In genomic region chr1:23544444-23545389, GRCh38 we compare ENCODE assay signal across 8 cellular contexts. TPM values are rescaled to one million over a fixed set of nuclear protein-coding genes. Genes with fewer than 3 reads are reported as not detected.
DNase-seq lines count a peak whose midpoint lies in the region; ATAC-seq and TF ChIP-seq lines count a peak whose summit lies in the region.

No MANE protein-coding gene starts in this region.

- H3K4me2 ChIP-seq in OCI-LY3 (ENCODE audit: low read length) = no peak overlapping the region

- no peaks in the 10 kb centered on the region for H3K79me2 ChIP-seq in OCI-LY3 (ENCODE audit: low read length)

- POLR2A ChIA-PET in naive thymus-derived CD8-positive, alpha-beta T cell (lab: Charles Lee) = interaction anchor here (0.6 to 21.9 kb wide), 10 partner anchors 10 to 89 kb away, joined by 3 to 612 read pairs (median 6); partner anchors contain the start of gene ID3

- TF ChIP-seq EP300 in esophagus muscularis mucosa (IDR thresholded peaks at IDR 0.05) (no peak), suprapubic skin (IDR thresholded peaks at IDR 0.05) (no peak)

- TF ChIP-seq CTCF in OCI-LY3 (IDR thresholded peaks at IDR 0.05; ENCODE audit: low read depth, low read length) = peak; percentile 81
- peak; percentile 91 to 98 (median 93) for TF ChIP-seq CTCF in esophagus muscularis mucosa (IDR thresholded peaks at IDR 0.05)
- TF ChIP-seq CTCF in suprapubic skin (IDR thresholded peaks at IDR 0.05) = peak; percentile 86 to 99

- peak; percentile 62 for DNase-seq in CMK (ENCODE audit: low read depth)
- peak; percentile 60 for DNase-seq in activated T-cell treated with anti-CD3 and anti-CD28 coated beads for 48 hours (ENCODE audit: low read depth)
- no peak for DNase-seq in esophagus muscularis mucosa (ENCODE audit: extremely low spot score)
- peak in 9 of 10 donors; percentile 48 to 81 (median 64) for DNase-seq in naive thymus-derived CD8-positive, alpha-beta T cell
- peak in 1 of 2 donors; percentile 85 for DNase-seq in suprapubic skin (ENCODE audit: low spot score in 2 of 2)

- H3K36me3 Mint-ChIP-seq in naive thymus-derived CD8-positive, alpha-beta T cell = no peaks in the 10 kb centered on the region

- H3K4me3 ChIP-seq in HUES48 (ENCODE audit: low read depth, low read length) (no peak overlapping the region), OCI-LY3 (ENCODE audit: low read length) (no peak overlapping the region), esophagus muscularis mucosa (no peak overlapping the region), suprapubic skin (no peak overlapping the region)

- H3K4me1 ChIP-seq in HUES48 (ENCODE audit: control insufficient read depth, insufficient read depth, low read length) (peaks cover 4% of the 10 kb centered on the region; the same call in 1 of the 2 replicates), OCI-LY3 (ENCODE audit: low read length) (no peaks in the 10 kb centered on the region), esophagus muscularis mucosa (peaks cover 10 to 23% (median 19%) of the 10 kb centered on the region in 4 donors), suprapubic skin (peaks cover 11% of the 10 kb centered on the region)

- ATAC-seq in naive thymus-derived CD8-positive, alpha-beta T cell = peak; percentile 15 to 26
- ATAC-seq in HG02852 (IDR thresholded peaks at IDR 0.05; ENCODE audit: unreplicated experiment) = no peak

- H3K9me3 Mint-ChIP-seq in naive thymus-derived CD8-positive, alpha-beta T cell = no peaks in the 10 kb centered on the region

- H4K20me1 ChIP-seq in OCI-LY3 (ENCODE audit: insufficient read depth, low read length) = no peaks in the 10 kb centered on the region

- TF ChIP-seq POLR2A in esophagus muscularis mucosa (IDR thresholded peaks at IDR 0.05; ENCODE audit: low read depth) = no peak
- no peak for TF ChIP-seq POLR2A in suprapubic skin (IDR thresholded peaks at IDR 0.05)

- no peaks in the 10 kb centered on the region for H3K27me3 ChIP-seq in HUES48 (ENCODE audit: control insufficient read depth, insufficient read depth, low read length)
- H3K27me3 ChIP-seq in OCI-LY3 (ENCODE audit: low read depth, low read length) = no peaks in the 10 kb centered on the region
- no peaks in the 10 kb centered on the region for H3K27me3 ChIP-seq in esophagus muscularis mucosa
- H3K27me3 ChIP-seq in suprapubic skin = no peaks in the 10 kb centered on the region

- intact Hi-C loops in esophagus muscularis mucosa (cut with DNase I) = loop anchor here (1.0 kb wide), 1 partner anchor 94 kb away; no protein-coding TSS in a partner anchor

- no peak overlapping the region for H2AFZ ChIP-seq in OCI-LY3 (ENCODE audit: low read depth, low read length)

- H3K27ac ChIP-seq in HUES48 (ENCODE audit: low read depth, low read length) (peak overlapping the region; percentile 30), OCI-LY3 (ENCODE audit: low read length) (no peak overlapping the region), esophagus muscularis mucosa (replicated peaks in 1 of 4) (no peak overlapping the region), suprapubic skin (no peak overlapping the region)

- peaks cover 8 to 25% (median 14%) of the 10 kb centered on the region in 4 donors for H3K4me1 Mint-ChIP-seq in naive thymus-derived CD8-positive, alpha-beta T cell

- no peak overlapping the region for H3K9ac ChIP-seq in HUES48 (ENCODE audit: low read depth, low read length)
- no peak overlapping the region for H3K9ac ChIP-seq in OCI-LY3 (ENCODE audit: low read length)

- WGBS in esophagus muscularis mucosa = 25% methylated on average over 6 of the region's 8 CpGs
- 39% methylated on average over 8 of the region's 8 CpGs for WGBS in suprapubic skin

- H3K27me3 Mint-ChIP-seq in naive thymus-derived CD8-positive, alpha-beta T cell = no peaks in the 10 kb centered on the region

- H3K4me3 Mint-ChIP-seq in naive thymus-derived CD8-positive, alpha-beta T cell = no peak overlapping the region

- H3K27ac Mint-ChIP-seq in naive thymus-derived CD8-positive, alpha-beta T cell = peak overlapping the region in 5 of 10 donors; percentile 0 to 44 (median 34)

- H3K36me3 ChIP-seq in HUES48 (ENCODE audit: control insufficient read depth, insufficient read depth, low read length) = no peaks in the 10 kb centered on the region
- no peaks in the 10 kb centered on the region for H3K36me3 ChIP-seq in OCI-LY3 (replicated peaks; ENCODE audit: low read depth, low read length)
- H3K36me3 ChIP-seq in esophagus muscularis mucosa = no peaks in the 10 kb centered on the region
- H3K36me3 ChIP-seq in suprapubic skin = no peaks in the 10 kb centered on the region

- no peaks in the 10 kb centered on the region for H3K9me3 ChIP-seq in HUES48 (ENCODE audit: control insufficient read depth, insufficient read depth, low read length)
- no peaks in the 10 kb centered on the region for H3K9me3 ChIP-seq in OCI-LY3 (ENCODE audit: insufficient read depth, low read length)
- H3K9me3 ChIP-seq in esophagus muscularis mucosa = no peaks in the 10 kb centered on the region
- no peaks in the 10 kb centered on the region for H3K9me3 ChIP-seq in suprapubic skin

RNA-seq across cellular contexts. Expression of gene E2F2, which starts 13.7 kb away (rescaled TPM):
- total RNA-seq in esophagus muscularis mucosa = under 1 TPM in 3 of 4 donors, not detected in 1; 0.11 to 0.26 (median 0.17) TPM
- total RNA-seq in naive thymus-derived CD8-positive, alpha-beta T cell = under 1 TPM; 0.10 to 0.14 TPM
- under 1 TPM in 2 of 3 donors, not detected in 1; 0.05 to 0.14 TPM for polyA plus RNA-seq in naive thymus-derived CD8-positive, alpha-beta T cell
- total RNA-seq in suprapubic skin = 10 to 100 TPM in 2 of 4 donors, 1 to 10 TPM in 2; 4.5 to 12.9 (median 8.4) TPM

RNA-seq across cellular contexts. Expression of gene ID3, which starts 14.6 kb away (rescaled TPM):
- total RNA-seq in esophagus muscularis mucosa (100 to 1,000 TPM in 3 of 4 donors, 10 to 100 TPM in 1; 75.2 to 352 (median 274) TPM), suprapubic skin (100 to 1,000 TPM in 3 of 4 donors, 10 to 100 TPM in 1; 91.1 to 194 (median 149) TPM)
- 10 to 100 TPM; 60.9 to 64.8 TPM for total RNA-seq in naive thymus-derived CD8-positive, alpha-beta T cell
- polyA plus RNA-seq in naive thymus-derived CD8-positive, alpha-beta T cell = 1 to 10 TPM; 2.7 to 10.0 (median 4.6) TPM

Comparison
In these comparisons a context has a peak if more than half of its experiments do, and no peak if none do; other contexts are left out.
1. RNA of gene E2F2, which starts 13.7 kb away (total RNA-seq): 4.5 to 12.9 TPM in suprapubic skin; 0.11 to 0.26 TPM in esophagus muscularis mucosa and 0.10 to 0.14 TPM in naive thymus-derived CD8-positive, alpha-beta T cell; every median in the first group is over 4 times any median in the second.
2. Peak in every context shown above with its lines, with median percentiles within 50 percentile points of each other: CTCF ChIP-seq.